Comparison of ENCODE assay signal across 40 cellular contexts in genomic region chr18:76422838-76423237, GRCh38.
"Had no signal": no experiment of that assay in that cellular context is flagged by ENCODE, and none has a peak within 500 bp of the region (broad histone marks: within the 10 kb centered on the region; RNA-seq: fewer than 3 reads in every experiment).

No MANE protein-coding gene starts in this region.

- H3K36me3 ChIP-seq: brain microvascular endothelial cell had no signal

- H3K27me3 Mint-ChIP-seq: activated CD4-positive, alpha-beta T cell treated with anti-CD3 and anti-CD28 coated beads, Interleukin-2, amount 10 ng/mL, durations not matched to agents 7 days and 5 days; activated naive CD8-positive, alpha-beta T cell treated with anti-CD3 and anti-CD28 coated beads for 36 hours; activated T-helper 17 cell treated with anti-CD3 and anti-CD28 coated beads, Interleukin-2, amount 50 U/mL, for 72 hours had no signal

- ATAC-seq: activated CD4-positive, alpha-beta T cell treated with anti-CD3 and anti-CD28 coated beads for 36 hours; activated CD4-positive, CD25-positive, alpha-beta regulatory T cell treated with anti-CD3 and anti-CD28 coated beads, Interleukin-2, amount 50 U/mL, for 24 hours; activated CD8-positive, alpha-beta T cell treated with anti-CD3 and anti-CD28 coated beads, Interleukin-2, amount 10 ng/mL, durations not matched to agents 7 days and 5 days; activated T-cell treated with anti-CD3 and anti-CD28 coated beads, Interleukin-2, amount 50 U/mL, for 72 hours; activated T-helper 17 cell treated with anti-CD3 and anti-CD28 coated beads, Interleukin-2, amount 50 U/mL, for 72 hours; Right ventricle myocardium inferior; SK-N-SH treated with all-trans-retinoic acid at 6 μM for 48 hours had no signal

- H3K9me3 Mint-ChIP-seq: activated CD4-positive, alpha-beta T cell treated with anti-CD3 and anti-CD28 coated beads, Interleukin-2, amount 10 ng/mL, durations not matched to agents 7 days and 5 days; activated naive CD8-positive, alpha-beta T cell treated with anti-CD3 and anti-CD28 coated beads for 36 hours; activated T-cell treated with anti-CD3 and anti-CD28 coated beads, Interleukin-2, amount 50 U/mL, for 72 hours; activated T-helper 17 cell treated with anti-CD3 and anti-CD28 coated beads, Interleukin-2, amount 50 U/mL, for 72 hours had no signal

- H3K27ac ChIP-seq: brain microvascular endothelial cell, PC-9, RWPE1, WERI-Rb-1 had no signal

- H3K27me3 ChIP-seq: brain microvascular endothelial cell had no signal

- H3K36me3 Mint-ChIP-seq: activated naive CD8-positive, alpha-beta T cell treated with anti-CD3 and anti-CD28 coated beads for 36 hours had no signal

- H2AFZ ChIP-seq: PC-9 had no signal

- H3K4me2 ChIP-seq: PC-9 had no signal

- H3K4me3 Mint-ChIP-seq: activated CD4-positive, alpha-beta T cell treated with anti-CD3 and anti-CD28 coated beads for 36 hours; activated CD4-positive, alpha-beta T cell treated with anti-CD3 and anti-CD28 coated beads, Interleukin-2, amount 10 ng/mL, durations not matched to agents 7 days and 5 days; activated CD8-positive, alpha-beta T cell treated with anti-CD3 and anti-CD28 coated beads, Interleukin-2, amount 10 ng/mL, durations not matched to agents 7 days and 5 days; activated naive CD8-positive, alpha-beta T cell treated with anti-CD3 and anti-CD28 coated beads for 36 hours; activated T-cell treated with anti-CD3 and anti-CD28 coated beads, Interleukin-2, amount 50 U/mL, for 72 hours; activated T-helper 17 cell treated with anti-CD3 and anti-CD28 coated beads, Interleukin-2, amount 50 U/mL, for 72 hours had no signal

- H3K27ac Mint-ChIP-seq: activated CD4-positive, alpha-beta T cell treated with anti-CD3 and anti-CD28 coated beads for 36 hours; activated CD4-positive, alpha-beta T cell treated with anti-CD3 and anti-CD28 coated beads, Interleukin-2, amount 10 ng/mL, durations not matched to agents 7 days and 5 days; activated CD8-positive, alpha-beta T cell treated with anti-CD3 and anti-CD28 coated beads, Interleukin-2, amount 10 ng/mL, durations not matched to agents 7 days and 5 days; activated naive CD8-positive, alpha-beta T cell treated with anti-CD3 and anti-CD28 coated beads for 36 hours; activated T-cell treated with anti-CD3 and anti-CD28 coated beads, Interleukin-2, amount 50 U/mL, for 72 hours; activated T-helper 17 cell treated with anti-CD3 and anti-CD28 coated beads, Interleukin-2, amount 50 U/mL, for 72 hours had no signal

- H3K4me3 ChIP-seq: PC-9 had no signal

- DNase-seq: activated CD4-positive, alpha-beta T cell treated with anti-CD3 and anti-CD28 coated beads for 36 hours; activated CD4-positive, alpha-beta T cell treated with anti-CD3 and anti-CD28 coated beads, Interleukin-2, amount 10 ng/mL, durations not matched to agents 7 days and 5 days; activated CD4-positive, alpha-beta T cell treated with anti-CD3 and anti-CD28 coated beads, Interleukin-2, amount 50 U/mL, for 48 hours; activated CD8-positive, alpha-beta memory T cell treated with anti-CD3 and anti-CD28 coated beads, Interleukin-2, amount 50 U/mL, for 48 hours; activated CD8-positive, alpha-beta T cell treated with anti-CD3 and anti-CD28 coated beads, Interleukin-2, amount 10 ng/mL, durations not matched to agents 7 days and 5 days; activated effector memory CD4-positive, alpha-beta T cell treated with anti-CD3 and anti-CD28 coated beads, Interleukin-2, amount 50 U/mL, for 16 hours; activated naive CD4-positive, alpha-beta T cell; activated naive CD4-positive, alpha-beta T cell treated with anti-CD3 and anti-CD28 coated beads, Interleukin-2, amount 50 U/mL, for 16 hours; activated naive CD8-positive, alpha-beta T cell treated with anti-CD3 and anti-CD28 coated beads for 36 hours; activated T-cell treated with anti-CD3 and anti-CD28 coated beads, Interleukin-2, amount 50 U/mL, for 72 hours; amniotic stem cell; aorta; brain microvascular endothelial cell; central memory CD4-positive, alpha-beta T cell; Kasumi-1; KG1; MM.1S; MV-4-11; NCI-H1092; NCI-H1436 treated with DMSO at 0.1 percent for 48 hours; NCI-H187; NCI-H2029 treated with DMSO at 0.1 percent for 48 hours; NCI-H2107; NCI-H2171; NCI-H510A; NCI-H526; NCI-H748 treated with DMSO at 0.1 percent for 48 hours; NK-92 treated with Interleukin-12 subunit alpha and Interleukin-12 subunit beta, amount 100 ng/mL, for 24 hours; PC-9; SIG-M5; SW 1271; T-helper 1 cell; T-helper 2 cell; T-helper 9 cell; WERI-Rb-1 had no signal
